ENCODE assay signal across 38 cellular contexts in genomic region chr15:41219381-41219780, GRCh38. TPM values are rescaled to one million over a fixed set of nuclear protein-coding genes. Genes with fewer than 3 reads are reported as not detected.
"Had no signal": no experiment of that assay in that cellular context is flagged by ENCODE, and none has a peak within 500 bp of the region (broad histone marks: within the 10 kb centered on the region; RNA-seq: fewer than 3 reads in every experiment).

No MANE protein-coding gene starts in this region.

- H3K27ac Mint-ChIP-seq: activated CD4-positive, alpha-beta memory T cell treated with anti-CD3 and anti-CD28 coated beads, Interleukin-2, amount 10 ng/mL, durations not matched to agents 7 days and 5 days; activated CD4-positive, alpha-beta T cell treated with anti-CD3 and anti-CD28 coated beads for 36 hours; activated CD4-positive, alpha-beta T cell treated with anti-CD3 and anti-CD28 coated beads, Interleukin-2, amount 10 ng/mL, durations not matched to agents 7 days and 5 days; activated naive CD4-positive, alpha-beta T cell treated with anti-CD3 and anti-CD28 coated beads, Interleukin-2, amount 10 ng/mL, durations not matched to agents 7 days and 5 days; activated naive CD4-positive, alpha-beta T cell treated with anti-CD3 and anti-CD28 coated beads, Interleukin-2, amount 50 U/mL, for 72 hours; activated T-cell treated with anti-CD3 and anti-CD28 coated beads, Interleukin-2, amount 50 U/mL, for 24 hours; activated T-cell treated with anti-CD3 and anti-CD28 coated beads, Interleukin-2, amount 50 U/mL, for 72 hours; effector memory CD8-positive, alpha-beta T cell; T-helper 17 cell; T-helper 2 cell treated with Interferon-gamma antibody and Interleukin-4, amounts not matched to agents 5 μg/mL and 100 μg/mL, for 36 hours had no signal

- H3K36me3 ChIP-seq: brain microvascular endothelial cell, esophagus squamous epithelium, gastroesophageal sphincter, heart right ventricle, WERI-Rb-1 had no signal

- H3K36me3 Mint-ChIP-seq: activated naive CD4-positive, alpha-beta T cell treated with anti-CD3 and anti-CD28 coated beads, Interleukin-2, amount 10 ng/mL, durations not matched to agents 7 days and 5 days; activated naive CD4-positive, alpha-beta T cell treated with anti-CD3 and anti-CD28 coated beads, Interleukin-2, amount 50 U/mL, for 72 hours had no signal

- DNase-seq: activated CD4-positive, alpha-beta memory T cell treated with anti-CD3 and anti-CD28 coated beads, Interleukin-2, amount 10 ng/mL, durations not matched to agents 7 days and 5 days; activated CD4-positive, alpha-beta T cell treated with anti-CD3 and anti-CD28 coated beads for 36 hours; activated CD4-positive, alpha-beta T cell treated with anti-CD3 and anti-CD28 coated beads, Interleukin-2, amount 10 ng/mL, durations not matched to agents 7 days and 5 days; activated CD4-positive, alpha-beta T cell treated with anti-CD3 and anti-CD28 coated beads, Interleukin-2, amount 50 U/mL, for 4 hours; activated CD4-positive, CD25-positive, alpha-beta regulatory T cell; activated CD4-positive, CD25-positive, alpha-beta regulatory T cell treated with anti-CD3 and anti-CD28 coated beads, Interleukin-2, amount 50 U/mL, for 72 hours; activated CD8-positive, alpha-beta memory T cell treated with anti-CD3 and anti-CD28 coated beads, Interleukin-2, amount 50 U/mL, for 48 hours; activated gamma-delta T cell; activated naive CD4-positive, alpha-beta T cell; activated naive CD4-positive, alpha-beta T cell treated with anti-CD3 and anti-CD28 coated beads, Interleukin-2, amount 10 ng/mL, durations not matched to agents 7 days and 5 days; activated T-cell treated with anti-CD3 and anti-CD28 coated beads for 4 hours; activated T-cell treated with anti-CD3 and anti-CD28 coated beads, Interleukin-2, amount 50 U/mL, for 24 hours; activated T-cell treated with anti-CD3 and anti-CD28 coated beads, Interleukin-2, amount 50 U/mL, for 72 hours; amniotic stem cell; anterior cingulate cortex; brain microvascular endothelial cell; cortex of kidney; dermis blood vessel endothelial cell; effector CD4-positive, alpha-beta T cell; effector memory CD8-positive, alpha-beta T cell; esophagus squamous epithelium; foreskin melanocyte; heart right ventricle; T-helper 1 cell; T-helper 17 cell; T1000; WERI-Rb-1 had no signal

- H3K4me1 ChIP-seq: esophagus squamous epithelium, gastroesophageal sphincter had no signal

- H3K4me3 ChIP-seq: esophagus squamous epithelium, gastroesophageal sphincter, heart right ventricle had no signal

- H3K4me1 Mint-ChIP-seq: activated CD4-positive, alpha-beta memory T cell treated with anti-CD3 and anti-CD28 coated beads, Interleukin-2, amount 10 ng/mL, durations not matched to agents 7 days and 5 days; activated CD4-positive, alpha-beta T cell treated with anti-CD3 and anti-CD28 coated beads for 36 hours; activated CD4-positive, alpha-beta T cell treated with anti-CD3 and anti-CD28 coated beads, Interleukin-2, amount 10 ng/mL, durations not matched to agents 7 days and 5 days; activated naive CD4-positive, alpha-beta T cell treated with anti-CD3 and anti-CD28 coated beads, Interleukin-2, amount 10 ng/mL, durations not matched to agents 7 days and 5 days; central memory CD8-positive, alpha-beta T cell had no signal

- ATAC-seq: activated CD4-positive, alpha-beta T cell treated with anti-CD3 and anti-CD28 coated beads for 36 hours; activated naive CD4-positive, alpha-beta T cell treated with anti-CD3 and anti-CD28 coated beads, Interleukin-2, amount 50 U/mL, for 72 hours; activated T-cell treated with anti-CD3 and anti-CD28 coated beads, Interleukin-2, amount 50 U/mL, for 72 hours; effector memory CD8-positive, alpha-beta T cell; gastroesophageal sphincter; heart right ventricle; T-helper 17 cell had no signal

- H3K4me3 Mint-ChIP-seq: activated CD4-positive, alpha-beta memory T cell treated with anti-CD3 and anti-CD28 coated beads, Interleukin-2, amount 10 ng/mL, durations not matched to agents 7 days and 5 days; activated CD4-positive, alpha-beta T cell treated with anti-CD3 and anti-CD28 coated beads for 36 hours; activated CD4-positive, alpha-beta T cell treated with anti-CD3 and anti-CD28 coated beads, Interleukin-2, amount 10 ng/mL, durations not matched to agents 7 days and 5 days; activated naive CD4-positive, alpha-beta T cell treated with anti-CD3 and anti-CD28 coated beads, Interleukin-2, amount 10 ng/mL, durations not matched to agents 7 days and 5 days; activated T-cell treated with anti-CD3 and anti-CD28 coated beads, Interleukin-2, amount 50 U/mL, for 24 hours; activated T-cell treated with anti-CD3 and anti-CD28 coated beads, Interleukin-2, amount 50 U/mL, for 72 hours; central memory CD8-positive, alpha-beta T cell; effector memory CD8-positive, alpha-beta T cell; T-helper 17 cell; T-helper 2 cell treated with Interferon-gamma antibody and Interleukin-4, amounts not matched to agents 5 μg/mL and 100 μg/mL, for 36 hours had no signal

- H3K9me3 ChIP-seq: esophagus squamous epithelium, gastroesophageal sphincter, heart right ventricle had no signal

- H3K27ac ChIP-seq: brain microvascular endothelial cell, epithelial cell of prostate, esophagus squamous epithelium, gastroesophageal sphincter, heart right ventricle, WERI-Rb-1 had no signal

- H3K9me3 Mint-ChIP-seq: activated CD4-positive, alpha-beta memory T cell treated with anti-CD3 and anti-CD28 coated beads, Interleukin-2, amount 10 ng/mL, durations not matched to agents 7 days and 5 days; activated CD4-positive, alpha-beta T cell treated with anti-CD3 and anti-CD28 coated beads, Interleukin-2, amount 10 ng/mL, durations not matched to agents 7 days and 5 days; activated naive CD4-positive, alpha-beta T cell treated with anti-CD3 and anti-CD28 coated beads, Interleukin-2, amount 10 ng/mL, durations not matched to agents 7 days and 5 days; activated naive CD4-positive, alpha-beta T cell treated with anti-CD3 and anti-CD28 coated beads, Interleukin-2, amount 50 U/mL, for 72 hours; activated T-cell treated with anti-CD3 and anti-CD28 coated beads, Interleukin-2, amount 50 U/mL, for 24 hours; activated T-cell treated with anti-CD3 and anti-CD28 coated beads, Interleukin-2, amount 50 U/mL, for 72 hours; central memory CD8-positive, alpha-beta T cell; effector memory CD8-positive, alpha-beta T cell; T-helper 2 cell treated with Interferon-gamma antibody and Interleukin-4, amounts not matched to agents 5 μg/mL and 100 μg/mL, for 36 hours had no signal

RNA-seq across cellular contexts. Expression of gene EXD1, which starts 11.2 kb away (rescaled TPM):
- total RNA-seq: activated CD4-positive, alpha-beta memory T cell treated with anti-CD3 and anti-CD28 coated beads, Interleukin-2, amount 10 ng/mL, durations not matched to agents 7 days and 5 days; activated CD4-positive, alpha-beta T cell treated with anti-CD3 and anti-CD28 coated beads for 36 hours; activated CD4-positive, alpha-beta T cell treated with anti-CD3 and anti-CD28 coated beads, Interleukin-2, amount 10 ng/mL, durations not matched to agents 7 days and 5 days; activated T-cell treated with anti-CD3 and anti-CD28 coated beads, Interleukin-2, amount 50 U/mL, for 72 hours; cardiac septum; chondrocyte; dermis blood vessel endothelial cell; endothelial cell of umbilical vein; esophagus squamous epithelium; gastroesophageal sphincter; glomerular endothelial cell; heart right ventricle; T-helper 17 cell had no signal
- polyA plus RNA-seq: endothelial cell of umbilical vein, esophagus, fibroblast of lung, heart right ventricle had no signal
